Comparison of ENCODE assay signal across 34 cellular contexts in the genomic region with DNA sequence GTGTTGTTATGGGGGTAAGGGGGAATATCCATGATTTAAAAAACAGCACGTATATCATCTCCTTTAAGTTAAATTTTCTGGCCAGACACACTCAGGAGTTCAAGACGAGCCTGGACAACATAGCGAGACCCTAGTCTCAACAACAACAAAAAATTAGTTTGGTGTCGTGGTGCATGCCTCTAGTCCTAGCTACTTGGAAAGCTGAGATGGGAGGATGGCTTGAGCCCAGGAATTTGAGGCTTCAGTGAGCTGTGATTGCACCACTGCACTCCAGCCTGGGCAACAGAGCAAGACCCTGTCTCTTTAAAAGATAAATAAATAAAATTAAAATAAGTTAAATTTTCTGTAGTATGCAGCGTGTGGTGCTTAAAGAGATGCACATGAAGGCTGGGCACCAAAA.
"Had no signal": no experiment of that assay in that cellular context is flagged by ENCODE, and none has a peak within 500 bp of the region (broad histone marks: within the 10 kb centered on the region; RNA-seq: fewer than 3 reads in every experiment).

No MANE protein-coding gene starts in this region.

- DNase-seq: Karpas-422, Kasumi-1, MG63, MM.1S, MV-4-11, NCI-H1048, NCI-H1092, NCI-H1092 treated with DMSO at 0.1 percent for 48 hours, NCI-H1105, NCI-H1105 treated with DMSO at 0.1 percent for 48 hours, NCI-H1417, NCI-H1417 treated with DMSO at 0.1 percent for 48 hours, NCI-H1436, NCI-H1436 treated with DMSO at 0.1 percent for 48 hours, NCI-H146, NCI-H1694, NCI-H1694 treated with DMSO at 0.1 percent for 48 hours, NCI-H187, NCI-H187 treated with DMSO at 0.1 percent for 48 hours, NCI-H1930, NCI-H2029, NCI-H2029 treated with DMSO at 0.1 percent for 48 hours, NCI-H2081, NCI-H2081 treated with DMSO at 0.1 percent for 48 hours, NCI-H2107, NCI-H2171, NCI-H2171 treated with DMSO at 0.1 percent for 48 hours, NCI-H2227 treated with DMSO at 0.1 percent for 48 hours, NCI-H226, NCI-H345, NCI-H446, NCI-H446 treated with DMSO at 0.1 percent for 48 hours, NCI-H510A, NCI-H510A treated with DMSO at 0.1 percent for 48 hours had no signal

- H3K4me3 ChIP-seq: MG63 had no signal

- H3K9me3 ChIP-seq: MG63 had no signal

- H3K36me3 ChIP-seq: MG63 had no signal
